ENCODE assay signal across 8 cellular contexts in genomic region chr6:41901882-41902519, GRCh38. TPM values are rescaled to one million over a fixed set of nuclear protein-coding genes. Genes with fewer than 3 reads are reported as not detected.
A peak's percentile ranks its signal among the peaks of the same experiment; 100 is the strongest.
DNase-seq lines count a peak whose midpoint lies in the region; ATAC-seq and TF ChIP-seq lines count a peak whose summit lies in the region.

No MANE protein-coding gene starts in this region.

- no peaks in the 10 kb centered on the region for H4K20me1 ChIP-seq in PC-3 (ENCODE audit: low read length)

- peaks cover 8 to 27% (median 23%) of the 10 kb centered on the region in 7 donors for H3K4me1 Mint-ChIP-seq in naive thymus-derived CD4-positive, alpha-beta T cell

- H3K4me3 ChIP-seq in PC-3 (ENCODE audit: low read length), result no peak overlapping the region
- H3K4me3 ChIP-seq in naive thymus-derived CD4-positive, alpha-beta T cell (ENCODE audit: low read length), result no peak overlapping the region

- H2AFZ ChIP-seq in PC-3 (ENCODE audit: low read length), result no peak overlapping the region

- no peaks in the 10 kb centered on the region for H3K9me3 Mint-ChIP-seq in activated naive CD4-positive, alpha-beta T cell treated with anti-CD3 and anti-CD28 coated beads, Interleukin-2, amount 50 U/mL, for 72 hours
- no peaks in the 10 kb centered on the region for H3K9me3 Mint-ChIP-seq in naive thymus-derived CD4-positive, alpha-beta T cell

- peaks cover 29% of the 10 kb centered on the region for H3K36me3 ChIP-seq in PC-3 (ENCODE audit: low read depth, low read length)
- H3K36me3 ChIP-seq in naive thymus-derived CD4-positive, alpha-beta T cell (ENCODE audit: control insufficient read depth in 2 of 3, insufficient read depth in 3 of 3, low read length in 3 of 3), result peaks cover 0 to 10% (median 0%) of the 10 kb centered on the region in 3 experiments

- no peaks in the 10 kb centered on the region for H3K27me3 Mint-ChIP-seq in naive thymus-derived CD4-positive, alpha-beta T cell

- no peak overlapping the region for H3K4me2 ChIP-seq in PC-3 (ENCODE audit: low read length)

- no peak overlapping the region for H3K27ac ChIP-seq in PC-3 (ENCODE audit: low read length)
- H3K27ac ChIP-seq in naive thymus-derived CD4-positive, alpha-beta T cell (ENCODE audit: low read depth, low read length), result no peak overlapping the region

- no peaks in the 10 kb centered on the region for H3K9me2 ChIP-seq in PC-3 (replicated peaks; ENCODE audit: low read length)

- no peaks in the 10 kb centered on the region for H3K4me1 ChIP-seq in PC-3 (ENCODE audit: insufficient read depth, low read length)
- H3K4me1 ChIP-seq in naive thymus-derived CD4-positive, alpha-beta T cell (ENCODE audit: control insufficient read depth in 2 of 2, insufficient read depth in 2 of 2, low read length in 2 of 2), result peaks cover 0 to 7% of the 10 kb centered on the region in 2 donors

- intact Hi-C loops in PC-3 (cut with micrococcal nuclease), result no loop called here
- intact Hi-C loops in naive thymus-derived CD4-positive, alpha-beta T cell (cut with micrococcal nuclease), result loop anchor here (1.0 to 2.0 kb wide), 6 partner anchors 8 to 315 kb away; partner anchors contain the start of genes BYSL (in 1 of the 2), MED20 (in 1 of the 2) and MRPS10 (in 1 of the 2)

- H3K36me3 Mint-ChIP-seq in activated naive CD4-positive, alpha-beta T cell treated with anti-CD3 and anti-CD28 coated beads, Interleukin-2, amount 50 U/mL, for 72 hours, result peaks cover 0 to 6% of the 10 kb centered on the region in 2 donors
- peaks cover 0 to 7% (median 6%) of the 10 kb centered on the region in 5 donors for H3K36me3 Mint-ChIP-seq in naive thymus-derived CD4-positive, alpha-beta T cell

- BruUV-seq in PC-3 (replicated peaks; lab: Mats Ljungman, UMichigan), result no TSS peak

- no peaks in the 10 kb centered on the region for H3K9me3 ChIP-seq in PC-3 (ENCODE audit: low read length)
- no peaks in the 10 kb centered on the region for H3K9me3 ChIP-seq in naive thymus-derived CD4-positive, alpha-beta T cell (ENCODE audit: control insufficient read depth in 2 of 3, low read length in 3 of 3)

- TF ChIP-seq CTCF in GM12872 (IDR thresholded peaks at IDR 0.05; ENCODE audit: insufficient read depth, low read depth, low read length) (peak; percentile 55), PC-3 (conservative IDR thresholded peaks at IDR 0.05; ENCODE audit: low read depth, low read length) (peak; percentile 56)

- POLR2A ChIA-PET in PC-3 (lab: Charles Lee; ENCODE audit: unreplicated experiment), result no interaction called here
- POLR2A ChIA-PET in naive thymus-derived CD4-positive, alpha-beta T cell (lab: Charles Lee), result interaction anchor here (1.0 to 1.4 kb wide), 3 partner anchors 142 to 147 kb away, joined by 3 to 5 read pairs (median 3); no protein-coding TSS in a partner anchor

- no peak for ATAC-seq in PC-3
- ATAC-seq in activated naive CD4-positive, alpha-beta T cell treated with anti-CD3 and anti-CD28 coated beads, Interleukin-2, amount 50 U/mL, for 72 hours, result peak; percentile 53 to 64
- ATAC-seq in naive thymus-derived CD4-positive, alpha-beta T cell, result peak; percentile 78
- ATAC-seq in GM19023 (IDR thresholded peaks at IDR 0.05; ENCODE audit: unreplicated experiment), result no peak

- H3K9ac ChIP-seq in PC-3 (ENCODE audit: low read length), result no peak overlapping the region

- CTCF ChIA-PET in PC-3 (lab: Charles Lee), result interaction anchor here (0.7 kb wide), 1 partner anchor 159 kb away, joined by 5 read pairs; no protein-coding TSS in a partner anchor
- CTCF ChIA-PET in naive thymus-derived CD4-positive, alpha-beta T cell (lab: Charles Lee), result interaction anchor here (0.8 to 2.3 kb wide), 6 partner anchors 131 to 202 kb away, joined by 3 to 8 read pairs (median 4); no protein-coding TSS in a partner anchor

- H3K27me3 ChIP-seq in PC-3 (ENCODE audit: low read length), result no peaks in the 10 kb centered on the region
- H3K27me3 ChIP-seq in naive thymus-derived CD4-positive, alpha-beta T cell (ENCODE audit: control insufficient read depth in 2 of 2, insufficient read depth in 2 of 2, low read length in 2 of 2), result no peaks in the 10 kb centered on the region

- peak; percentile 49 for DNase-seq in PC-3
- DNase-seq in activated naive CD4-positive, alpha-beta T cell treated with anti-CD3 and anti-CD28 coated beads, Interleukin-2, amount 50 U/mL, for 72 hours (ENCODE audit: low spot score in 2 of 2), result peak in 1 of 2 donors; percentile 50
- peak in 8 of 9 donors; percentile 42 to 66 (median 52) for DNase-seq in naive thymus-derived CD4-positive, alpha-beta T cell
- no peak for DNase-seq in RPMI8226
- DNase-seq in amygdala (lab: John Stamatoyannopoulos, UW), result no peak
- DNase-seq in NCI-H2196 treated with DMSO at 0.1 percent for 48 hours (lab: John Stamatoyannopoulos, UW; ENCODE audit: unreplicated experiment), result no peak

- no peak overlapping the region for H3K4me3 Mint-ChIP-seq in naive thymus-derived CD4-positive, alpha-beta T cell

- H3F3A ChIP-seq in PC-3 (ENCODE audit: low read length, unreplicated experiment), result no peaks in the 10 kb centered on the region

- H3K27ac Mint-ChIP-seq in activated naive CD4-positive, alpha-beta T cell treated with anti-CD3 and anti-CD28 coated beads, Interleukin-2, amount 50 U/mL, for 72 hours, result no peak overlapping the region
- H3K27ac Mint-ChIP-seq in naive thymus-derived CD4-positive, alpha-beta T cell, result peak overlapping the region in 7 of 9 donors; percentile 5 to 61 (median 14)

- H3K79me2 ChIP-seq in PC-3 (ENCODE audit: low read length), result no peaks in the 10 kb centered on the region

RNA-seq across cellular contexts. Expression of gene USP49, which starts 6.8 kb away (rescaled TPM):
- total RNA-seq in PC-3 (2014; rRNA removed), result 2.3 and 5.7 TPM in 2 replicates
- 10 to 100 TPM in 1 of 2 donors, 1 to 10 TPM in 1; 8.3 to 16.7 TPM for total RNA-seq in activated naive CD4-positive, alpha-beta T cell treated with anti-CD3 and anti-CD28 coated beads, Interleukin-2, amount 50 U/mL, for 72 hours
- total RNA-seq in naive thymus-derived CD4-positive, alpha-beta T cell, result 1 to 10 TPM; 1.8 to 6.0 (median 3.1) TPM
- under 1 TPM; 0.44 to 0.61 TPM for polyA plus RNA-seq in naive thymus-derived CD4-positive, alpha-beta T cell

RNA-seq across cellular contexts. Expression of gene MED20, which starts 18.9 kb away (rescaled TPM):
- total RNA-seq in PC-3 (2014; rRNA removed), result 27.5 and 28.5 TPM in 2 replicates
- 10 to 100 TPM; 18.5 to 24.2 TPM for total RNA-seq in activated naive CD4-positive, alpha-beta T cell treated with anti-CD3 and anti-CD28 coated beads, Interleukin-2, amount 50 U/mL, for 72 hours
- total RNA-seq in naive thymus-derived CD4-positive, alpha-beta T cell, result 10 to 100 TPM in 1 of 5 experiments, 1 to 10 TPM in 4; 4.5 to 21.7 (median 9.4) TPM
- polyA plus RNA-seq in naive thymus-derived CD4-positive, alpha-beta T cell, result 1 to 10 TPM; 4.2 to 4.7 TPM

RNA-seq across cellular contexts. Expression of gene BYSL, which starts 19.3 kb away (rescaled TPM):
- total RNA-seq in PC-3 (2014; rRNA removed), result 46.5 and 84.1 TPM in 2 replicates
- total RNA-seq in activated naive CD4-positive, alpha-beta T cell treated with anti-CD3 and anti-CD28 coated beads, Interleukin-2, amount 50 U/mL, for 72 hours, result 10 to 100 TPM; 38.1 to 47.6 TPM
- 10 to 100 TPM in 1 of 5 experiments, 1 to 10 TPM in 4; 3.9 to 35.7 (median 8.1) TPM for total RNA-seq in naive thymus-derived CD4-positive, alpha-beta T cell
- 1 to 10 TPM; 4.4 to 6.6 TPM for polyA plus RNA-seq in naive thymus-derived CD4-positive, alpha-beta T cell

RNA-seq across cellular contexts. Expression of gene CCND3, which starts 39.6 kb away (rescaled TPM):
- 44.7 and 49.9 TPM in 2 replicates for total RNA-seq in PC-3 (2014; rRNA removed)
- 100 to 1,000 TPM; 610 to 723 TPM for total RNA-seq in activated naive CD4-positive, alpha-beta T cell treated with anti-CD3 and anti-CD28 coated beads, Interleukin-2, amount 50 U/mL, for 72 hours
- total RNA-seq in naive thymus-derived CD4-positive, alpha-beta T cell, result 100 to 1,000 TPM; 285 to 433 (median 313) TPM
- polyA plus RNA-seq in naive thymus-derived CD4-positive, alpha-beta T cell, result 100 to 1,000 TPM; 474 to 764 TPM

Comparison
In these comparisons a context has a peak if more than half of its experiments do, and no peak if none do; other contexts are left out.
1. ATAC-seq: peak in activated naive CD4-positive, alpha-beta T cell treated with anti-CD3 and anti-CD28 coated beads, Interleukin-2, amount 50 U/mL, for 72 hours (2 of 2) and naive thymus-derived CD4-positive, alpha-beta T cell (single experiment); none in PC-3 (single experiment) and GM19023 (single experiment).
2. DNase-seq: peak in PC-3 (single experiment) and naive thymus-derived CD4-positive, alpha-beta T cell (8 of 9); none in RPMI8226 (single experiment), amygdala (0 of 56) and NCI-H2196 treated with DMSO at 0.1 percent for 48 hours (single experiment).
3. H3K27ac Mint-ChIP-seq: peak in naive thymus-derived CD4-positive, alpha-beta T cell (7 of 9); none in activated naive CD4-positive, alpha-beta T cell treated with anti-CD3 and anti-CD28 coated beads, Interleukin-2, amount 50 U/mL, for 72 hours (0 of 2).